In genomic region chr4:8525383-8526120, GRCh38 we compare ENCODE assay signal across 1 cellular context.
TF ChIP-seq lines count a peak whose summit lies in the region.

No MANE protein-coding gene starts in this region.

TF ChIP-seq in GM23338, 12 proteins besides CTCF, POLR2A, EP300 and RAD21 (continued from another document):
- TF ChIP-seq ZNF462 (CRISPR knock-in tag; IDR thresholded peaks at IDR 0.05): no peak
- no peak for TF ChIP-seq NANOG (IDR thresholded peaks at IDR 0.05; ENCODE audit: borderline replicate concordance)
TF ChIP-seq in GM23338: peak in this region for 0.
